Comparison of ENCODE assay signal across 7 cellular contexts in the genomic region with DNA sequence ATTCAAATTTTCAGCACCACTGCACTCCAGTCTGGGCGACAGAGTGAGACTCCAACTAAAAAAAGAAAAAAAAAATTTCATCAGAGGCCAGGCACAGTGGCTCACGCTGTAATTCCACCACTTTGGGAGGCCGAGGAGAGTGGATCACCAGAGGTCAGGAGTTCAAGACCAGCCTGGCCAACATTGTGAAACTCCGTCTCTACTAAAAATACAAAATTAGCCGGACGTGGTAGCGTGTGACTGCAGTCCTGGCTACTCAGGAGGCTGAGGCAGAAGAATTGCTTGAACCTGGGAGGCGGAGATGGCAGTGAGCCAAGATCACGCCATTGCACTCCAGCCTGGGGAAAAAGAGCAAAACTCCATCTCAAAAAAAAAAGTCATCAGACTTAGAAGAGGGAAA. TPM values are rescaled to one million over a fixed set of nuclear protein-coding genes. Genes with fewer than 3 reads are reported as not detected.
A peak's percentile ranks its signal among the peaks of the same experiment; 100 is the strongest.
DNase-seq lines count a peak whose midpoint lies in the region; ATAC-seq and TF ChIP-seq lines count a peak whose summit lies in the region.
"Not testable (repeated sequence)": the region's sequence is repeated elsewhere in the genome, so short reads cannot be mapped to it uniquely, and the experiment has no call there.

No MANE protein-coding gene starts in this region.

- H3K36me3 Mint-ChIP-seq in dendritic cell treated with granulocyte-macrophage colony-stimulating factor and Interleukin-4, amounts not matched to agents 40 ng/mL and 50 ng/mL, for 4 days (ENCODE audit: low read depth): peaks cover 18% of the 10 kb centered on the region
- H3K36me3 Mint-ChIP-seq in mesothelial cell of epicardium: peaks cover 13% of the 10 kb centered on the region

- H3K4me1 ChIP-seq in right cardiac atrium (ENCODE audit: control insufficient read depth, insufficient read depth, low read length): not testable (repeated sequence)
- H3K4me1 ChIP-seq in sigmoid colon: peaks cover 0 to 11% (median 2%) of the 10 kb centered on the region in 4 donors

- H3K27me3 ChIP-seq in WERI-Rb-1 (ENCODE audit: insufficient read depth, low read depth, severe bottlenecking); right cardiac atrium (ENCODE audit: control insufficient read depth, insufficient read depth); sigmoid colon: not testable (repeated sequence)

- H3K4me3 Mint-ChIP-seq in dendritic cell treated with granulocyte-macrophage colony-stimulating factor and Interleukin-4, amounts not matched to agents 40 ng/mL and 50 ng/mL, for 4 days; mesothelial cell of epicardium: not testable (repeated sequence)

- 40% methylated on average over 9 of the region's 9 CpGs for WGBS in right cardiac atrium
- WGBS in sigmoid colon, 2 donors: 83 to 85% methylated on average over 9 of the region's 9 CpGs

- H3K36me3 ChIP-seq in WERI-Rb-1 (peaks cover 53% of the 10 kb centered on the region), sigmoid colon (peaks cover 0 to 14% (median 6%) of the 10 kb centered on the region in 4 donors)

- intact Hi-C loops in dendritic cell treated with granulocyte-macrophage colony-stimulating factor and Interleukin-4, amounts not matched to agents 40 ng/mL and 50 ng/mL, for 4 days (cut with micrococcal nuclease); right cardiac atrium (cut with DNase I); sigmoid colon (cut with DNase I): not testable (repeated sequence)

- H3K27ac ChIP-seq in WERI-Rb-1 (peak overlapping the region; percentile 64), sigmoid colon (peak overlapping the region in 1 of 4 donors; percentile 5)
- not testable (repeated sequence) for H3K27ac ChIP-seq in right cardiac atrium (ENCODE audit: low read length)

- H3K4me3 ChIP-seq in WERI-Rb-1 (ENCODE audit: low read depth, low read length); right cardiac atrium (ENCODE audit: low read length); sigmoid colon: not testable (repeated sequence)

- not testable (repeated sequence) for H3K9me3 ChIP-seq in WERI-Rb-1 (ENCODE audit: severe bottlenecking); right cardiac atrium (ENCODE audit: control insufficient read depth, low read length); sigmoid colon

- ATAC-seq in right cardiac atrium: peak; percentile 20

- H3K9me3 Mint-ChIP-seq in dendritic cell treated with granulocyte-macrophage colony-stimulating factor and Interleukin-4, amounts not matched to agents 40 ng/mL and 50 ng/mL, for 4 days; mesothelial cell of epicardium: not testable (repeated sequence)

- DNase-seq in HCEC 1CT (peak; percentile 49), NCI-H2227 (lab: John Stamatoyannopoulos, UW; ENCODE audit: unreplicated experiment) (peak; percentile 37), right cardiac atrium (peak in 2 of 3 donors; percentile 56 to 67), mesothelial cell of epicardium (ENCODE audit: low spot score in 2 of 2, unreplicated experiment in 2 of 2) (peak in 1 of 2 experiments; percentile 45), sigmoid colon (peak; percentile 81)
- not testable (repeated sequence) for DNase-seq in WERI-Rb-1

- peaks cover 51% of the 10 kb centered on the region for H3K4me1 Mint-ChIP-seq in dendritic cell treated with granulocyte-macrophage colony-stimulating factor and Interleukin-4, amounts not matched to agents 40 ng/mL and 50 ng/mL, for 4 days (ENCODE audit: low read depth)
- H3K4me1 Mint-ChIP-seq in mesothelial cell of epicardium: peaks cover 17% of the 10 kb centered on the region

- not testable (repeated sequence) for TF ChIP-seq CTCF in WERI-Rb-1 (IDR thresholded peaks at IDR 0.05; ENCODE audit: low read depth, low read length); mesothelial cell of epicardium (IDR thresholded peaks at IDR 0.05; ENCODE audit: unreplicated experiment); sigmoid colon (IDR thresholded peaks at IDR 0.05)

- peak overlapping the region; percentile 59 for H3K27ac Mint-ChIP-seq in dendritic cell treated with granulocyte-macrophage colony-stimulating factor and Interleukin-4, amounts not matched to agents 40 ng/mL and 50 ng/mL, for 4 days
- H3K27ac Mint-ChIP-seq in mesothelial cell of epicardium: peak overlapping the region; percentile 69

- not testable (repeated sequence) for TF ChIP-seq POLR2A in sigmoid colon (IDR thresholded peaks at IDR 0.05)

- not testable (repeated sequence) for TF ChIP-seq EP300 in sigmoid colon (IDR thresholded peaks at IDR 0.05)

- H3K27me3 Mint-ChIP-seq in dendritic cell treated with granulocyte-macrophage colony-stimulating factor and Interleukin-4, amounts not matched to agents 40 ng/mL and 50 ng/mL, for 4 days; mesothelial cell of epicardium (ENCODE audit: low read depth): not testable (repeated sequence)

RNA-seq across cellular contexts. Expression of a gene that starts 55.6 kb away (rescaled TPM):
- total RNA-seq in right cardiac atrium: 10 to 100 TPM in 2 of 4 donors, 1 to 10 TPM in 2; 8.9 to 11.4 (median 10.0) TPM
- 3.3 TPM for polyA plus RNA-seq in right cardiac atrium
- 16.4 to 20.6 TPM (median 17.9 TPM) in 3 replicates for total RNA-seq in mesothelial cell of epicardium
- total RNA-seq in sigmoid colon: 1 to 10 TPM; 7.1 to 9.4 (median 8.2) TPM
- 1 to 10 TPM; 1.2 to 8.3 (median 1.6) TPM for polyA plus RNA-seq in sigmoid colon
